In the genomic region with DNA sequence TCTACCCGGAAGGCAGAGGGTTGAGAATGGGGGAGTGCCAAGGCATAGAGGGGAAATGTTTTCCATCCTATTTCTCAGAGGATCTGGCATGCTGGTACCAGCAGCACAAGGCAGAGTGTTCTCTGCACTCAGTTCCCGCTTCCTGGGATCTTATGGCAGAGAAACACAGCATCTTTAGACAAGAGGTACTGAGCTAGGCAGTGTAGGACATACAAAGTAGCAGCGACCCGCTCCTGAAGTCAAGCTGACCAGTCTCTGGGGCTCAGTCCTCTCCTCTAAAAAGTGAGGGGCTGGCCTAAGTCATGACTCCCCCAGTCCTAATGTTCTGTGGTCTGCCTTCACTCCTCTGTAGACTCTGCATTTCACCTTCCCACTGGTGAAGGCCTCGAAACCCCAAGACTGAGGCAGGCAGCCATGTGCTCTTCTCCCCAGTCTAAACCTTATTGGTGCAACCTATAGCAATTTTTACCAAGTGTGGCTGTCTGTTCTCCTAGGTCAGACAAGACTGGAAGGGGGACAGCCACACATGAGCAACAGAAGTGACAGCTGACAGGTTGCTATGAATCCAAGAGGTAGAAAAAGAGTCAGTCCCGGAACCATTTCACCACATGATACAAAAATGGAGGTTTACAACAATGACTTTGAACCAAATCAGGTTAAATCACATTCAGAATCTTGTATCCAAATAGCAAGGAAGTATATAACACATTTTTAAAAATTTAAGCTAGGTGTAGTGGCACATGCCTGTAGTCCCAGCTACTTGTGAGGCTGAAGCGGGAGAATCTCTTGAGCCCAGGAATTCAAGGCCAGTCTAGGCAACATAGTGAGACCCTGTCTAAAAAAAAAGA, we compare ENCODE assay signal across 9 cellular contexts. TPM values are rescaled to one million over a fixed set of nuclear protein-coding genes. Genes with fewer than 3 reads are reported as not detected.
DNase-seq lines count a peak whose midpoint lies in the region; ATAC-seq, FAIRE-seq and TF ChIP-seq lines count a peak whose summit lies in the region.
"Had no signal": no experiment of that assay in that cellular context is flagged by ENCODE, and none has a peak within 500 bp of the region (broad histone marks: within the 10 kb centered on the region; RNA-seq: fewer than 3 reads in every experiment).

No MANE protein-coding gene starts in this region.

- no peaks in the 10 kb centered on the region for H3K9me2 ChIP-seq in Loucy (replicated peaks; ENCODE audit: low read depth, low read length)

- H3K9me3 Mint-ChIP-seq in dendritic cell treated with granulocyte-macrophage colony-stimulating factor and Interleukin-4, amounts not matched to agents 40 ng/mL and 50 ng/mL, for 4 days = no peaks in the 10 kb centered on the region

- intact Hi-C loops in dendritic cell treated with granulocyte-macrophage colony-stimulating factor and Interleukin-4, amounts not matched to agents 40 ng/mL and 50 ng/mL, for 4 days (cut with micrococcal nuclease) = no loop called here

- H3K4me1 ChIP-seq in Loucy (ENCODE audit: insufficient read depth, low read length, poor library complexity, severe bottlenecking) = peaks cover 74% of the 10 kb centered on the region
- H3K4me1 ChIP-seq in osteoblast (ENCODE audit: insufficient read depth, low read length) = peaks cover 36% of the 10 kb centered on the region

- no peaks in the 10 kb centered on the region for H3K27me3 ChIP-seq in Loucy (ENCODE audit: insufficient read depth, low read length, poor library complexity, severe bottlenecking)
- no peaks in the 10 kb centered on the region for H3K27me3 ChIP-seq in osteoblast (ENCODE audit: insufficient read depth, low read length)

- H3K36me3 ChIP-seq in Loucy (ENCODE audit: insufficient read depth, low read length) (no peaks in the 10 kb centered on the region), osteoblast (ENCODE audit: insufficient read depth, low read length) (peaks cover 9% of the 10 kb centered on the region)

- H3K4me3 Mint-ChIP-seq in dendritic cell treated with granulocyte-macrophage colony-stimulating factor and Interleukin-4, amounts not matched to agents 40 ng/mL and 50 ng/mL, for 4 days = peak overlapping the region; percentile 75

- H3K9ac ChIP-seq in Loucy (ENCODE audit: low read depth, low read length, poor library complexity, severe bottlenecking) = peak overlapping the region; percentile 99

- H3F3A ChIP-seq in Loucy (ENCODE audit: low read depth) = peaks cover 32% of the 10 kb centered on the region

- H3K4me2 ChIP-seq in Loucy (ENCODE audit: low read depth, low read length, poor library complexity, severe bottlenecking) (peak overlapping the region; percentile 94), osteoblast (ENCODE audit: insufficient read depth, low read length) (peak overlapping the region; percentile 77)

- TF ChIP-seq CTCF in D721Med (IDR thresholded peaks at IDR 0.05; ENCODE audit: insufficient read depth, missing control alignments) = no peak
- TF ChIP-seq CTCF in Loucy (conservative IDR thresholded peaks at IDR 0.05; ENCODE audit: low read length) = no peak
- TF ChIP-seq CTCF in osteoblast (IDR thresholded peaks at IDR 0.05; ENCODE audit: extremely low read depth, low read depth, low read length) = no peak

- H3K4me1 Mint-ChIP-seq in dendritic cell treated with granulocyte-macrophage colony-stimulating factor and Interleukin-4, amounts not matched to agents 40 ng/mL and 50 ng/mL, for 4 days (ENCODE audit: low read depth) = peaks cover 94% of the 10 kb centered on the region

- DNase-seq in D721Med (ENCODE audit: insufficient read length, low spot score) (peak; percentile 12), osteoblast (ENCODE audit: insufficient read length, low spot score, missing footprints) (peak; percentile 52), SHP77 treated with DMSO at 0.1 percent for 48 hours (lab: John Stamatoyannopoulos, UW) (no peak), NCI-H146 treated with DMSO at 0.1 percent for 48 hours (lab: John Stamatoyannopoulos, UW; ENCODE audit: unreplicated experiment) (no peak)

- no peak overlapping the region for H2AFZ ChIP-seq in Loucy (ENCODE audit: low read length)
- peak overlapping the region; percentile 79 for H2AFZ ChIP-seq in osteoblast (ENCODE audit: low read length)

- ATAC-seq in GM21723 (IDR thresholded peaks at IDR 0.05; ENCODE audit: unreplicated experiment) = no peak
- ATAC-seq in HG02678 (IDR thresholded peaks at IDR 0.05; ENCODE audit: unreplicated experiment) = no peak

- no peak for FAIRE-seq in D721Med (lab: Jason Lieb, UNC)
- FAIRE-seq: RCC 7860 had no signal

- H3K4me3 ChIP-seq in Loucy (ENCODE audit: low read length, poor library complexity, severe bottlenecking) = peak overlapping the region; percentile 99
- peak overlapping the region; percentile 59 for H3K4me3 ChIP-seq in osteoblast (ENCODE audit: insufficient read depth, low read length)

- peak overlapping the region; percentile 100 for H3K27ac Mint-ChIP-seq in dendritic cell treated with granulocyte-macrophage colony-stimulating factor and Interleukin-4, amounts not matched to agents 40 ng/mL and 50 ng/mL, for 4 days

- peak overlapping the region; percentile 71 for H3K27ac ChIP-seq in osteoblast (ENCODE audit: low read depth, low read length)

- peaks cover 83% of the 10 kb centered on the region for H3K79me2 ChIP-seq in Loucy (ENCODE audit: insufficient read depth, low read length)
- H3K79me2 ChIP-seq in osteoblast (ENCODE audit: insufficient read depth, low read length) = no peaks in the 10 kb centered on the region

- H4K20me1 ChIP-seq in Loucy (ENCODE audit: insufficient read depth, low read length, poor library complexity, severe bottlenecking) (peaks cover under 1% of the 10 kb centered on the region), osteoblast (ENCODE audit: insufficient read depth, low read length) (no peaks in the 10 kb centered on the region)

- peaks cover 35% of the 10 kb centered on the region for H3K36me3 Mint-ChIP-seq in dendritic cell treated with granulocyte-macrophage colony-stimulating factor and Interleukin-4, amounts not matched to agents 40 ng/mL and 50 ng/mL, for 4 days (ENCODE audit: low read depth)

- H3K27me3 Mint-ChIP-seq in dendritic cell treated with granulocyte-macrophage colony-stimulating factor and Interleukin-4, amounts not matched to agents 40 ng/mL and 50 ng/mL, for 4 days = no peaks in the 10 kb centered on the region

- H3K9me3 ChIP-seq in Loucy (ENCODE audit: insufficient read depth, low read depth, low read length) (no peaks in the 10 kb centered on the region), osteoblast (ENCODE audit: low read depth, low read length) (no peaks in the 10 kb centered on the region)

RNA-seq across cellular contexts. Expression of a gene that starts 11.4 kb away (rescaled TPM):
- 3.8 and 4.3 TPM in 2 replicates for total RNA-seq in osteoblast

RNA-seq across cellular contexts. Expression of a gene that starts 12.0 kb away (rescaled TPM):
- total RNA-seq in osteoblast = 49.9 and 60.7 TPM in 2 replicates

RNA-seq across cellular contexts. Expression of a gene that starts 59.3 kb away (rescaled TPM):
- total RNA-seq in osteoblast = under 0.01 TPM in 1 of 2 replicates, not detected in the other

Comparison
In these comparisons a context has a peak if more than half of its experiments do, and no peak if none do; other contexts are left out.
1. DNase-seq: peak in D721Med (single experiment) and osteoblast (single experiment); none in SHP77 treated with DMSO at 0.1 percent for 48 hours (single experiment) and NCI-H146 treated with DMSO at 0.1 percent for 48 hours (single experiment).